ENCODE assay signal across 21 cellular contexts in the genomic region with DNA sequence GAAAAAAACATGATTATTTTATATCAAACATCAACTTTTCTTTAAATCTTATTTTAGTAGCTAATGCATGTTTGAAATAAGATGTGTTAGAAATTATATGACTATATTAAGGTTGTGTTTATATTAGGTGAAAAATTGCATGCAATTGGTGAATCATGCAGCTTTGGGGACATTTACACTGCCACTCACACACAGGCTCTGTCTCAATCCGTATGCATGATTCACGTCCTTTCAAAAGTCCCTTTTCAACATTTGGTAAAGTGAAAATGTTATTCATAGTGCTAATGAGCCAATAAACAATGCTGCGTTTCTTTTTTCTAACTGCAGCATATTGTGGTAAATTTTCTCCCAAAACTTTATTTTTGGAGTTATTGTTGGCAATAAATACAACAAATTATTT.
A peak's percentile ranks its signal among the peaks of the same experiment; 100 is the strongest.
DNase-seq lines count a peak whose midpoint lies in the region; ATAC-seq, FAIRE-seq and TF ChIP-seq lines count a peak whose summit lies in the region.
"Had no signal": no experiment of that assay in that cellular context is flagged by ENCODE, and none has a peak within 500 bp of the region (broad histone marks: within the 10 kb centered on the region; RNA-seq: fewer than 3 reads in every experiment).

No MANE protein-coding gene starts in this region.

- FAIRE-seq in A204.1 (lab: Jason Lieb, UNC), result peak; percentile 23
- FAIRE-seq in frontal cortex (lab: Jason Lieb, UNC), result peak; percentile 78
- FAIRE-seq: GM12891, GM18507, H1 had no signal

- TF ChIP-seq CTCF in foreskin fibroblast (IDR thresholded peaks at IDR 0.05; ENCODE audit: low read depth, low read length), result no peak
- no peak for TF ChIP-seq CTCF in GM13977 (IDR thresholded peaks at IDR 0.05; ENCODE audit: extremely low read depth, insufficient read depth, missing control alignments)

- DNase-seq in M059J (ENCODE audit: low read depth) (peak; percentile 1), astrocyte of the hippocampus (ENCODE audit: low read depth, low spot score) (peak; percentile 36), frontal cortex (ENCODE audit: low spot score in 2 of 2) (no peak), foreskin fibroblast (no peak), NCI-H1417 treated with DMSO at 0.1 percent for 48 hours (lab: John Stamatoyannopoulos, UW) (no peak), GM13977 (ENCODE audit: low spot score) (no peak)
- DNase-seq: BE2C; C1 segment of cervical spinal cord; CD4-positive, CD25-positive, alpha-beta regulatory T cell; CD8-positive, alpha-beta memory T cell; COR-L47; DMS 273 treated with DMSO at 0.1 percent for 48 hours; DMS53; DND-41; EL; H9 had no signal

- in situ Hi-C loops in GM13977 (cut with MboI; ENCODE audit: low pct_unique_long_range_greater_than_20kb, low sequenced_read_pairs, unreplicated experiment), result no loop called here

- ATAC-seq in HG02973 (IDR thresholded peaks at IDR 0.05; ENCODE audit: unreplicated experiment), result no peak

- no peak overlapping the region for H3K4me3 ChIP-seq in foreskin fibroblast (ENCODE audit: low read depth in 1 of 2, low read length in 2 of 2)

Comparison
In these comparisons a context has a peak if more than half of its experiments do, and no peak if none do; other contexts are left out.
1. DNase-seq: peak in M059J (single experiment) and astrocyte of the hippocampus (single experiment); none in frontal cortex (0 of 2), foreskin fibroblast (0 of 2), NCI-H1417 treated with DMSO at 0.1 percent for 48 hours (single experiment) and GM13977 (single experiment).